8 cellular contexts compared by ENCODE assay signal in genomic region chr2:37615808-37616673, GRCh38. TPM values are rescaled to one million over a fixed set of nuclear protein-coding genes. Genes with fewer than 3 reads are reported as not detected.
A peak's percentile ranks its signal among the peaks of the same experiment; 100 is the strongest.
DNase-seq lines count a peak whose midpoint lies in the region; ATAC-seq and TF ChIP-seq lines count a peak whose summit lies in the region.

No MANE protein-coding gene starts in this region.

- no peaks in the 10 kb centered on the region for H3K27me3 Mint-ChIP-seq in effector memory CD8-positive, alpha-beta T cell

- no peak overlapping the region for H3K9ac ChIP-seq in mammary epithelial cell (ENCODE audit: insufficient read depth, low read length)

- peaks cover 52 to 76% of the 10 kb centered on the region in 2 donors for H3K4me1 Mint-ChIP-seq in effector memory CD8-positive, alpha-beta T cell (ENCODE audit: low read depth in 2 of 2)

- BruUV-seq in mammary epithelial cell (replicated peaks; lab: Mats Ljungman, UMichigan): no TSS peak

- WGBS in mammary epithelial cell (ENCODE audit: low coverage, missing lambda C conversion rate): 75% methylated on average over 6 of the region's 6 CpGs

- intact Hi-C loops in mammary epithelial cell (cut with micrococcal nuclease): no loop called here

- DNase-seq in T-helper 2 cell (peak in 3 of 5 experiments; percentile 22 to 95 (median 76)), mammary epithelial cell (no peak), SW 1271 (lab: John Stamatoyannopoulos, UW) (no peak), NCI-H2171 treated with DMSO at 0.1 percent for 48 hours (lab: John Stamatoyannopoulos, UW) (no peak)
- peak; percentile 58 to 72 (median 68) for DNase-seq in effector memory CD8-positive, alpha-beta T cell
- peak; percentile 17 to 51 for DNase-seq in stimulated activated CD4-positive, alpha-beta T cell treated with anti-CD3 and anti-CD28 coated beads, Interleukin-4, amount 100 ng/mL, for 4 hours

- no peaks in the 10 kb centered on the region for H3K36me3 ChIP-seq in mammary epithelial cell (ENCODE audit: insufficient read depth, low read length)

- ATAC-seq in GM21825 (IDR thresholded peaks at IDR 0.05; ENCODE audit: unreplicated experiment): peak; percentile 56
- peak; percentile 95 for ATAC-seq in effector memory CD8-positive, alpha-beta T cell (replicated peaks)
- no peak for ATAC-seq in HG02852 (IDR thresholded peaks at IDR 0.05; ENCODE audit: unreplicated experiment)

- dilution Hi-C loops in mammary epithelial cell (cut with HindIII; ENCODE audit: low sequenced_read_pairs): no loop called here

- peak overlapping the region; percentile 87 to 98 for H3K27ac Mint-ChIP-seq in effector memory CD8-positive, alpha-beta T cell

- CTCF ChIA-PET in mammary epithelial cell (lab: Charles Lee; ENCODE audit: low non-redundant PET): no interaction called here

- H3K27ac ChIP-seq in mammary epithelial cell (ENCODE audit: insufficient read depth, low read depth, low read length): no peak overlapping the region

- no peak overlapping the region for H3K4me2 ChIP-seq in mammary epithelial cell (ENCODE audit: insufficient read depth, low read depth, low read length)

- in situ Hi-C loops in mammary epithelial cell (cut with MboI; ENCODE audit: low sequenced_read_pairs in 2 of 2): no loop called here

- no peaks in the 10 kb centered on the region for H3K79me2 ChIP-seq in mammary epithelial cell (ENCODE audit: insufficient read depth, low read length)

- no peak overlapping the region for H3K4me3 ChIP-seq in mammary epithelial cell (replicated peaks in 1 of 3; ENCODE audit: insufficient read depth in 1 of 3, low read depth in 2 of 3, low read length in 3 of 3)

- TF ChIP-seq CTCF in mammary epithelial cell (conservative IDR thresholded peaks at IDR 0.05 in 1 of 2, IDR thresholded peaks at IDR 0.05 in 1 of 2; ENCODE audit: extremely low read depth in 1 of 2, insufficient read depth in 1 of 2, low read depth in 1 of 2, low read length in 2 of 2): no peak

- H3K9me3 Mint-ChIP-seq in effector memory CD8-positive, alpha-beta T cell: peaks cover 0 to 1% of the 10 kb centered on the region in 2 donors

- H3K27me3 ChIP-seq in mammary epithelial cell (ENCODE audit: insufficient read depth, low read length): no peaks in the 10 kb centered on the region

- no peaks in the 10 kb centered on the region for H3K4me1 ChIP-seq in mammary epithelial cell (ENCODE audit: insufficient read depth, low read length)

- H3K36me3 Mint-ChIP-seq in effector memory CD8-positive, alpha-beta T cell (ENCODE audit: insufficient read depth): peaks cover 10% of the 10 kb centered on the region

- no peaks in the 10 kb centered on the region for H4K20me1 ChIP-seq in mammary epithelial cell (ENCODE audit: insufficient read depth, low read length)

- H3K9me3 ChIP-seq in mammary epithelial cell (replicated peaks; ENCODE audit: insufficient read depth, low read length): no peaks in the 10 kb centered on the region

- no peak overlapping the region for H2AFZ ChIP-seq in mammary epithelial cell (ENCODE audit: low read depth, low read length)

- H3K4me3 Mint-ChIP-seq in effector memory CD8-positive, alpha-beta T cell: peak overlapping the region; percentile 55 to 80

RNA-seq across cellular contexts. Expression of gene CDC42EP3, which starts 55.4 kb away (rescaled TPM):
- total RNA-seq in mammary epithelial cell: 100 to 1,000 TPM in 1 of 2 donors, 10 to 100 TPM in 1; 96.7 to 276 TPM
- polyA plus RNA-seq in mammary epithelial cell: 84.4 TPM
- polyA minus RNA-seq in mammary epithelial cell: 192 TPM

Comparison
In these comparisons a context has a peak if more than half of its experiments do, and no peak if none do; other contexts are left out.
1. DNase-seq: peak in T-helper 2 cell (3 of 5), effector memory CD8-positive, alpha-beta T cell (3 of 3) and stimulated activated CD4-positive, alpha-beta T cell treated with anti-CD3 and anti-CD28 coated beads, Interleukin-4, amount 100 ng/mL, for 4 hours (2 of 2); none in mammary epithelial cell (single experiment), SW 1271 (0 of 2) and NCI-H2171 treated with DMSO at 0.1 percent for 48 hours (single experiment).